Comparison of ENCODE assay signal across 8 cellular contexts in the genomic region with DNA sequence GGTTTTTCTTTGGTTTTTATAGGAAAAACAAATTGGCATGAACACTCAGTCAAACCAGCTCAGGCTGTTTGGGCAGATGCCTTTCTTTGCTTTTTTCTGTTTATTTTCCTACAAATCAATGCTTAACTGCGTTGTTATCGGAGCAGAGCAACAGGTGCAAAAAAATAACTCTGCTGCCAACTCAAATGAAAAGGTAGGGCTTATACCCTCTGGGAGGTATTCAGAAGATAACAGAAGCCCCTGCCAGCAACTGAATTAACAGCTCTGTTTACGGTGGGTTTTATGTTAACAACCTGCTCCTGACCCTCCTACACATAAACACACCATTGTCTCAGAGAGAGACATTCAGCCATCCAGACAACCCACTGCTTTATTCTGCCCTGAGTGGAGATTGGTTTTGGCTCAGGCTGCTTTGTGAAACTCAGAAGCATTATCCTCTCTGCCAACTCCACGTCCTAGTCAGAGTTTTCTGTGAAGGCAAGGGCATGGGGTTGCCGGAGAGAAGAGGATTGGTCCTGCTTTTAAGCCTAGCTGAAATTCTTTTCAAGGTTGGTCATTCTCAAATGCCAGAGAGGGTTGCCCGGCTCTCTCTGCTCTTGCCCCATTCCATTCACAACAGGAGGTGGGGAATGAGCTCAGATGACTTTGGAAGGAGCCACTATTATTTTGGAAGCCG. TPM values are rescaled to one million over a fixed set of nuclear protein-coding genes. Genes with fewer than 3 reads are reported as not detected.
DNase-seq lines count a peak whose midpoint lies in the region; ATAC-seq, FAIRE-seq and TF ChIP-seq lines count a peak whose summit lies in the region.

No MANE protein-coding gene starts in this region.

- H3K27me3 Mint-ChIP-seq in MCF 10A (ENCODE audit: insufficient read depth, unreplicated experiment) (no peaks in the 10 kb centered on the region), glutamatergic neuron (ENCODE audit: unreplicated experiment) (no peaks in the 10 kb centered on the region)

- H3K9ac ChIP-seq in HepG2 (ENCODE audit: insufficient read depth, low read depth, low read length): no peak overlapping the region; the same call in 1 of the 2 replicates

- TF ChIP-seq EP300 in HepG2 (IDR thresholded peaks at IDR 0.05; ENCODE audit: low read depth in 2 of 2, low read length in 2 of 2) (no peak), HepG2 (CRISPR knock-in tag; IDR thresholded peaks at IDR 0.05; ENCODE audit: borderline replicate concordance) (no peak), transverse colon (IDR thresholded peaks at IDR 0.05; ENCODE audit: low read depth) (no peak)

- H3K4me1 ChIP-seq in HepG2 (ENCODE audit: insufficient read depth, low read length) (peaks cover 50% of the 10 kb centered on the region), transverse colon (peaks cover 2 to 94% (median 41%) of the 10 kb centered on the region in 4 donors)

- intact Hi-C loops in MCF 10A (cut with micrococcal nuclease): no loop called here
- intact Hi-C loops in HepG2 (cut with micrococcal nuclease; ENCODE audit: unreplicated experiment): no loop called here
- intact Hi-C loops in transverse colon (cut with DNase I; ENCODE audit: low total_unique reads): no loop called here

- H3K36me3 ChIP-seq in HepG2 (replicated peaks in 1 of 2; ENCODE audit: control insufficient read depth in 1 of 2, insufficient read depth in 2 of 2, low read length in 2 of 2) (no peaks in the 10 kb centered on the region), transverse colon (no peaks in the 10 kb centered on the region)

- H4K20me1 ChIP-seq in HepG2 (ENCODE audit: insufficient read depth, low read length): no peaks in the 10 kb centered on the region

- peak overlapping the region; percentile 67 for H2AFZ ChIP-seq in HepG2 (ENCODE audit: low read length)

- H3K9me3 ChIP-seq in HepG2 (ENCODE audit: low read length): no peaks in the 10 kb centered on the region
- no peaks in the 10 kb centered on the region for H3K9me3 ChIP-seq in transverse colon

- H3K27me3 ChIP-seq in HepG2 (ENCODE audit: control insufficient read depth in 1 of 2, insufficient read depth in 2 of 2, low read length in 2 of 2) (no peaks in the 10 kb centered on the region), transverse colon (no peaks in the 10 kb centered on the region)

- H3K4me3 ChIP-seq in HepG2 (replicated peaks in 1 of 3; ENCODE audit: insufficient read depth in 1 of 3, low read depth in 2 of 3, low read length in 3 of 3) (no peak overlapping the region), transverse colon (no peak overlapping the region)

- ATAC-seq in HepG2: no peak

- TF ChIP-seq CTCF in MCF 10A (IDR thresholded peaks at IDR 0.05; ENCODE audit: unreplicated experiment) (no peak), HepG2 (CRISPR knock-in tag; IDR thresholded peaks at IDR 0.05) (no peak), transverse colon (IDR thresholded peaks at IDR 0.05) (no peak), glutamatergic neuron (IDR thresholded peaks at IDR 0.05; ENCODE audit: partially characterized antibody, unreplicated experiment) (no peak)

- no peak for TF ChIP-seq POLR2A in HepG2 (IDR thresholded peaks at IDR 0.05; ENCODE audit: insufficient read depth in 1 of 2, low read depth in 2 of 2, low read length in 2 of 2)
- TF ChIP-seq POLR2A in transverse colon (IDR thresholded peaks at IDR 0.05): no peak

- BruUV-seq in MCF 10A (replicated peaks; lab: Mats Ljungman, UMichigan) (no TSS peak), HepG2 (replicated peaks; lab: Mats Ljungman, UMichigan) (no TSS peak)

- in situ Hi-C loops in HepG2 (cut with HindIII; ENCODE audit: extremely low pct_ligation_motif_present, low pct_unique_long_range_greater_than_20kb): no loop called here
- in situ Hi-C loops in transverse colon (cut with MboI; ENCODE audit: low pct_ligation_motif_present in 1 of 4, low pct_unique_long_range_greater_than_20kb in 1 of 4, low sequenced_read_pairs in 3 of 4): no loop called here

- H3K27ac ChIP-seq in HepG2 (ENCODE audit: extremely low read length, insufficient read depth, low read length) (no peak overlapping the region), transverse colon (peak overlapping the region; percentile 85 to 89 (median 86))

- TF ChIP-seq RAD21 in HepG2 (CRISPR knock-in tag; IDR thresholded peaks at IDR 0.05): no peak

- CTCF ChIA-PET in MCF 10A (lab: Yijun Ruan, JAX) (no interaction called here), HepG2 (lab: Yijun Ruan, JAX; ENCODE audit: low intra/inter-chr PET ratio, low total read pairs) (no interaction called here)

- no peaks in the 10 kb centered on the region for H3K9me3 Mint-ChIP-seq in MCF 10A (ENCODE audit: unreplicated experiment)
- H3K9me3 Mint-ChIP-seq in glutamatergic neuron (ENCODE audit: unreplicated experiment): no peaks in the 10 kb centered on the region

- POLR2A ChIA-PET in MCF 10A (lab: Yijun Ruan, JAX): interaction anchor here (0.5 to 15.2 kb wide), 4 partner anchors 8 to 18 kb away, joined by 3 to 273 read pairs (median 6); no protein-coding TSS in a partner anchor
- POLR2A ChIA-PET in HepG2 (lab: Yijun Ruan, JAX): interaction anchor here (1.3 kb wide), 1 partner anchor 32 kb away, joined by 5 read pairs; no protein-coding TSS in a partner anchor

- no peaks in the 10 kb centered on the region for H3K79me2 ChIP-seq in HepG2 (ENCODE audit: insufficient read depth, low read length)

- H3K27ac Mint-ChIP-seq in MCF 10A (ENCODE audit: low read depth, unreplicated experiment): peak overlapping the region; percentile 88
- no peak overlapping the region for H3K27ac Mint-ChIP-seq in glutamatergic neuron (ENCODE audit: unreplicated experiment)

- peak overlapping the region; percentile 30 for H3K4me2 ChIP-seq in HepG2 (ENCODE audit: low read depth, low read length)

- no peak for FAIRE-seq in HepG2 (lab: Jason Lieb, UNC)

- H3K36me3 Mint-ChIP-seq in MCF 10A (ENCODE audit: insufficient read depth, unreplicated experiment) (no peaks in the 10 kb centered on the region), glutamatergic neuron (ENCODE audit: unreplicated experiment) (no peaks in the 10 kb centered on the region)

- WGBS in HepG2 (ENCODE audit: low lambda C conversion rate): 51% methylated on average over 7 of the region's 7 CpGs
- WGBS in transverse colon (ENCODE audit: low coverage in 1 of 2), 2 donors: 38 to 39% methylated on average over 5 to 7 of the region's 7 CpGs

- no peak overlapping the region for H3K4me3 Mint-ChIP-seq in MCF 10A (ENCODE audit: unreplicated experiment)
- H3K4me3 Mint-ChIP-seq in glutamatergic neuron (ENCODE audit: unreplicated experiment): no peak overlapping the region

- H3K4me1 Mint-ChIP-seq in MCF 10A (ENCODE audit: insufficient read depth, unreplicated experiment) (peaks cover 24% of the 10 kb centered on the region), glutamatergic neuron (ENCODE audit: low read depth, unreplicated experiment) (no peaks in the 10 kb centered on the region)

- DNase-seq in NCI-H1417 (lab: John Stamatoyannopoulos, UW) (peak in 2 of 3 experiments; percentile 17 to 65), MCF 10A (ENCODE audit: unreplicated experiment) (no peak), HepG2 (ENCODE audit: low spot score) (no peak), transverse colon (no peak), glutamatergic neuron (no peak), GDM1 (lab: John Stamatoyannopoulos, UW) (no peak)
- DNase-seq in activated T-cell treated with anti-CD3 and anti-CD28 coated beads, Interleukin-2, amount 50 U/mL, for 48 hours: no peak
- DNase-seq in NK-92 treated with Interleukin-12 subunit alpha and Interleukin-12 subunit beta, amount 100 ng/mL, for 24 hours (lab: John Stamatoyannopoulos, UW): no peak

TF ChIP-seq in HepG2, 621 proteins besides CTCF, POLR2A, EP300 and RAD21 (continues in another document):
- TF ChIP-seq TEAD3 (CRISPR knock-in tag; optimal IDR thresholded peaks at IDR 0.05; ENCODE audit: borderline replicate concordance): no peak
- no peak for TF ChIP-seq FOXM1 (CRISPR knock-in tag; IDR thresholded peaks at IDR 0.05)

RNA-seq across cellular contexts. Expression of a gene that starts 11.3 kb away (rescaled TPM):
- total RNA-seq in MCF 10A (2022): 0.54 and 1.1 TPM in 2 replicates
- 0.24 and 0.46 TPM in 2 replicates for total RNA-seq in HepG2 (2016; rRNA removed; fragmentation: Illumina TruSeq; extraction: Trizol)
- total RNA-seq in HepG2 (2016; cell fraction: cytosol; rRNA removed; fragmentation: Illumina TruSeq; extraction: Trizol; ENCODE audit: low read depth): not detected in 2 replicates
- 0.19 and 0.65 TPM in 2 replicates for total RNA-seq in HepG2 (2016; cell fraction: insoluble cytoplasmic fraction; rRNA removed; fragmentation: Illumina TruSeq; extraction: Trizol)
- total RNA-seq in HepG2 (2016; cell fraction: membrane; rRNA removed; fragmentation: Illumina TruSeq; extraction: Trizol): 0.09 and 0.24 TPM in 2 replicates
- total RNA-seq in HepG2 (2016; cell fraction: nucleus; rRNA removed; fragmentation: Illumina TruSeq; extraction: Trizol): 0.22 and 0.28 TPM in 2 replicates
- 0.04 TPM in 1 of 2 replicates, not detected in the other for polyA plus RNA-seq in HepG2 (2011; rRNA removed)
- 0.08 TPM in 1 of 2 replicates, not detected in the other for polyA plus RNA-seq in HepG2 (2011; cell fraction: cytosol; rRNA removed)
- polyA plus RNA-seq in HepG2 (2011; cell fraction: nucleus; rRNA removed): 0.07 TPM in 1 of 2 replicates, not detected in the other
- polyA plus RNA-seq in HepG2 (2012): not detected in 2 replicates
- 0.06 and 0.17 TPM in 2 replicates for polyA plus RNA-seq in HepG2 (2016; cell fraction: cytosol; fragmentation: Illumina TruSeq; extraction: Trizol; ENCODE audit: low read depth)
- 0.13 and 0.40 TPM in 2 replicates for polyA plus RNA-seq in HepG2 (2016; cell fraction: insoluble cytoplasmic fraction; fragmentation: Illumina TruSeq; extraction: Trizol; ENCODE audit: low read depth)
- 0.13 TPM in 1 of 2 replicates, not detected in the other for polyA plus RNA-seq in HepG2 (2016; cell fraction: membrane; fragmentation: Illumina TruSeq; extraction: Trizol; ENCODE audit: low read depth)
- 0.28 and 0.30 TPM in 2 replicates for polyA plus RNA-seq in HepG2 (2016; cell fraction: nucleus; fragmentation: Illumina TruSeq; extraction: Trizol; ENCODE audit: insufficient read depth, low read depth)
- 0.06 and 0.65 TPM in 2 replicates for polyA minus RNA-seq in HepG2 (2011; rRNA and poly(A)+ RNA removed; ENCODE audit: low replicate concordance)
- polyA minus RNA-seq in HepG2 (2011; cell fraction: cytosol; rRNA and poly(A)+ RNA removed): not detected in 2 replicates
- 0.25 and 0.39 TPM in 2 replicates for polyA minus RNA-seq in HepG2 (2011; cell fraction: nucleus; rRNA and poly(A)+ RNA removed)
- total RNA-seq in transverse colon: 100 to 1,000 TPM; 206 to 406 (median 262) TPM
- total RNA-seq in glutamatergic neuron (ENCODE audit: unreplicated experiment): not detected

Comparison
In these comparisons a context has a peak if more than half of its experiments do, and no peak if none do; other contexts are left out.
1. DNase-seq: peak in NCI-H1417 (2 of 3); none in MCF 10A (single experiment), HepG2 (single experiment), transverse colon (single experiment), activated T-cell treated with anti-CD3 and anti-CD28 coated beads, Interleukin-2, amount 50 U/mL, for 48 hours (0 of 2), NK-92 treated with Interleukin-12 subunit alpha and Interleukin-12 subunit beta, amount 100 ng/mL, for 24 hours (single experiment), glutamatergic neuron (single experiment) and GDM1 (single experiment).
2. RNA of a gene that starts 11.3 kb away (total RNA-seq): 206 to 406 TPM in transverse colon; 0.54 to 1.1 TPM in MCF 10A, 0.09 to 0.65 TPM in HepG2 and not detected in glutamatergic neuron (single experiment); every median in the first group is over 100 times any median in the second.